9 cellular contexts compared by ENCODE assay signal in genomic region chr5:66840527-66841013, GRCh38.
DNase-seq lines count a peak whose midpoint lies in the region; ATAC-seq and TF ChIP-seq lines count a peak whose summit lies in the region.
"Had no signal": no experiment of that assay in that cellular context is flagged by ENCODE, and none has a peak within 500 bp of the region (broad histone marks: within the 10 kb centered on the region; RNA-seq: fewer than 3 reads in every experiment).

No MANE protein-coding gene starts in this region.

- H3K4me3 Mint-ChIP-seq in CD8-positive, alpha-beta memory T cell = no peak overlapping the region
- H3K4me3 Mint-ChIP-seq: neural crest cell had no signal

- 65 to 73% methylated on average over 2 of the region's 2 CpGs for WGBS in lower leg skin, 2 donors

- TF ChIP-seq POLR2A in NB4 (IDR thresholded peaks at IDR 0.05; ENCODE audit: extremely low read depth, insufficient read length) = no peak
- no peak for TF ChIP-seq POLR2A in lower leg skin (IDR thresholded peaks at IDR 0.05)

- DNase-seq in NB4 (ENCODE audit: low read depth) = peak; percentile 77
- DNase-seq in left lung = no peak
- DNase-seq in central memory CD4-positive, alpha-beta T cell = no peak
- DNase-seq in GOT3 (lab: John Stamatoyannopoulos, UW) = no peak
- DNase-seq in CD8-positive, alpha-beta memory T cell = no peak
- no peak for DNase-seq in lower leg skin (ENCODE audit: low spot score in 2 of 2)

- peak overlapping the region in 1 of 2 donors; percentile 55 for H3K27ac ChIP-seq in left lung
- H3K27ac ChIP-seq in CD8-positive, alpha-beta memory T cell (ENCODE audit: low read depth, low read length) = no peak overlapping the region

- peaks cover 0 to 5% of the 10 kb centered on the region in 2 donors for H3K27me3 Mint-ChIP-seq in CD8-positive, alpha-beta memory T cell

- H3K4me3 ChIP-seq in NB4 (ENCODE audit: low read depth, low read length) (no peak overlapping the region), left lung (no peak overlapping the region), lower leg skin (ENCODE audit: low read depth, poor library complexity, severe bottlenecking) (no peak overlapping the region)
- no peak overlapping the region for H3K4me3 ChIP-seq in CD8-positive, alpha-beta memory T cell (ENCODE audit: low read length)

- H3K27me3 ChIP-seq in left lung = no peaks in the 10 kb centered on the region
- no peaks in the 10 kb centered on the region for H3K27me3 ChIP-seq in CD8-positive, alpha-beta memory T cell (ENCODE audit: insufficient read depth, low read length, poor library complexity, severe bottlenecking)

- H3K27ac Mint-ChIP-seq in CD8-positive, alpha-beta memory T cell = no peak overlapping the region

- ATAC-seq in GM19035 (IDR thresholded peaks at IDR 0.05; ENCODE audit: unreplicated experiment) = peak; percentile 98
- peak; percentile 99 for ATAC-seq in HG02623 (IDR thresholded peaks at IDR 0.05; ENCODE audit: unreplicated experiment)
- ATAC-seq in left lung = peak; percentile 33

- CTCF ChIA-PET in CD8-positive, alpha-beta memory T cell (lab: Charles Lee) = no interaction called here

- H3K36me3 Mint-ChIP-seq in CD8-positive, alpha-beta memory T cell = no peaks in the 10 kb centered on the region

- H3K9me3 Mint-ChIP-seq in CD8-positive, alpha-beta memory T cell = no peaks in the 10 kb centered on the region

- H3K4me1 Mint-ChIP-seq in CD8-positive, alpha-beta memory T cell = peaks cover 2 to 14% (median 9%) of the 10 kb centered on the region in 3 donors

- intact Hi-C loops in left lung (cut with DNase I) = no loop called here
- intact Hi-C loops in lower leg skin (cut with DNase I; ENCODE audit: low total_unique reads) = no loop called here

- no peaks in the 10 kb centered on the region for H3K9me3 ChIP-seq in left lung
- H3K9me3 ChIP-seq in CD8-positive, alpha-beta memory T cell (ENCODE audit: low read length) = no peaks in the 10 kb centered on the region

- peaks cover 0 to 31% of the 10 kb centered on the region in 2 donors for H3K4me1 ChIP-seq in left lung
- no peaks in the 10 kb centered on the region for H3K4me1 ChIP-seq in CD8-positive, alpha-beta memory T cell (ENCODE audit: insufficient read depth, low read length)

- POLR2A ChIA-PET in CD8-positive, alpha-beta memory T cell (lab: Charles Lee) = no interaction called here

- no peak for TF ChIP-seq CTCF in NB4 (IDR thresholded peaks at IDR 0.05; ENCODE audit: low read depth, low read length)
- no peak for TF ChIP-seq CTCF in left lung (IDR thresholded peaks at IDR 0.05)
- TF ChIP-seq CTCF in lower leg skin (IDR thresholded peaks at IDR 0.05) = no peak

- no peaks in the 10 kb centered on the region for H3K36me3 ChIP-seq in left lung
- H3K36me3 ChIP-seq in CD8-positive, alpha-beta memory T cell (ENCODE audit: insufficient read depth, low read length) = no peaks in the 10 kb centered on the region

Comparison
In these comparisons a context has a peak if more than half of its experiments do, and no peak if none do; other contexts are left out.
1. ATAC-seq: peak in every context shown above with its lines; median percentile 99 in HG02623; 98 in GM19035; 33 in left lung.